Comparison of ENCODE assay signal across 8 cellular contexts in the genomic region with DNA sequence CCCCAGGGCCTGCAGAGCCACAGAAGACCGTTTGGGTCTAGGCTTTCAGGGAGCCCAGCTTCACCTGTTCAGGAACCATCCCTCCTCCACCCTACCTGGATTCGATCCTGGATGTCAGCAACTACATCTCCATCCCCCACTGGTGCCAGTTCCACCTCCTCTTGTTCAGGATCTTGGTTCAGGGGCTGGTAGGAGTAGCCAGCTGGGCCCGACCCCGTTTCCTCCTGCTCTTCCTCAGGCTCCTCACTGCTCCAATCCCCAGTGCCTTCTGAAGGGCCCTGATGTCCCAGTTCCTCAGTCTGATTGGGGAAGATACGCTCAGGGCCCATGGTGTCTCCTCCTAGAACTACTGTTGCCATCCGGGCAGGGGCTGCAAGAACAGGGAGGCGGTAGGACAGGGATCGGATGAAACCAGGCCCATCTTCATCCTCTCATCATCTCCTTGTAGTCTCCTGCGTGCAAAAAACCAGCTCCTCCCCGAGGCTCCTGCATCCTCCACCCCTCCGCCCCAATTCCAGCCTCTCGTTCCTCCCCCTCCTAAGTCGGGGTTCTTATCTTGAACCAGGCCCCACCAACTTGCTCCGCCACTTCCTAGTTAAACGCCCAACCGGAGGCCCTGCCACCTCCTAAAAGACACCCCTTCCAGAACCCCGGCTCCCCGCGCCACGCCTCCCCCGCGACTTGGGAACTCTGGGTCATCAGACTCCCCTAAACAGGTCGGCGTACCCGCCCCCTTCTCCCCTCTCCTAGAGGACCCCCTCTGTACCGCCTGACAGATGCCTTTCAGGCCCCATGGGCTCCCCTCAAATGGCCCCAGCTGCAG. TPM values are rescaled to one million over a fixed set of nuclear protein-coding genes. Genes with fewer than 3 reads are reported as not detected.
DNase-seq lines count a peak whose midpoint lies in the region; ATAC-seq, FAIRE-seq and TF ChIP-seq lines count a peak whose summit lies in the region.

No MANE protein-coding gene starts in this region.

- H3K9me3 ChIP-seq in kidney (ENCODE audit: control insufficient read depth in 1 of 2, low read length in 2 of 2) (no peaks in the 10 kb centered on the region), subcutaneous abdominal adipose tissue (ENCODE audit: control insufficient read depth in 5 of 5, low read length in 5 of 5) (no peaks in the 10 kb centered on the region)

- in situ Hi-C loops in astrocyte of the cerebellum (cut with HindIII; ENCODE audit: low sequenced_read_pairs), result no loop called here

- H3K4me1 ChIP-seq in kidney (ENCODE audit: control insufficient read depth in 1 of 2, insufficient read depth in 1 of 2, low read depth in 1 of 2, low read length in 2 of 2) (peaks cover 18 to 22% of the 10 kb centered on the region in 2 donors), subcutaneous abdominal adipose tissue (ENCODE audit: control insufficient read depth in 5 of 5, insufficient read depth in 5 of 5, low read length in 5 of 5) (peaks cover 16 to 45% (median 42%) of the 10 kb centered on the region in 5 donors)

- intact Hi-C loops in kidney (cut with DNase I), result no loop called here

- H3K4me3 ChIP-seq in AG10803 (ENCODE audit: low read length) (peak overlapping the region; percentile 77), astrocyte of the cerebellum (ENCODE audit: low read depth, low read length) (peak overlapping the region; percentile 78), kidney (ENCODE audit: low read length in 2 of 2) (peak overlapping the region; percentile 50 to 71), subcutaneous abdominal adipose tissue (ENCODE audit: low read depth in 1 of 5, low read length in 5 of 5) (peak overlapping the region; percentile 78 to 96 (median 85))

- ATAC-seq in GM19324 (IDR thresholded peaks at IDR 0.05; ENCODE audit: low FRiP score, unreplicated experiment), result peak; percentile 2

- H3K36me3 ChIP-seq in kidney (ENCODE audit: control insufficient read depth in 1 of 2, insufficient read depth in 2 of 2, low read length in 2 of 2) (peaks cover 17 to 26% of the 10 kb centered on the region in 2 donors), subcutaneous abdominal adipose tissue (ENCODE audit: control insufficient read depth in 5 of 5, insufficient read depth in 5 of 5, low read length in 5 of 5) (peaks cover 0 to 54% (median 51%) of the 10 kb centered on the region in 5 donors)

- DNase-seq in AG10803 (ENCODE audit: low read depth) (peak; percentile 36), Kasumi-1 (lab: John Stamatoyannopoulos, UW) (peak; percentile 63 to 71), astrocyte of the cerebellum (ENCODE audit: low read depth) (no peak), kidney (no peak), NCI-H2029 treated with DMSO at 0.1 percent for 48 hours (lab: John Stamatoyannopoulos, UW) (no peak), 8988T (no peak)

- FAIRE-seq in kidney (lab: Jason Lieb, UNC), result no peak

- H3K9ac ChIP-seq in kidney (ENCODE audit: low read length in 2 of 2) (peak overlapping the region; percentile 78 to 83), subcutaneous abdominal adipose tissue (ENCODE audit: low read length in 5 of 5) (peak overlapping the region; percentile 69 to 87 (median 84))

- peak overlapping the region in 1 of 2 donors; percentile 43 for H3K27ac ChIP-seq in kidney (ENCODE audit: low read depth in 2 of 2, low read length in 2 of 2)
- peak overlapping the region; percentile 65 for H3K27ac ChIP-seq in subcutaneous abdominal adipose tissue (ENCODE audit: low read depth, low read length)

- H3K27me3 ChIP-seq in subcutaneous abdominal adipose tissue (ENCODE audit: control insufficient read depth in 5 of 5, insufficient read depth in 4 of 5, low read length in 5 of 5), result no peaks in the 10 kb centered on the region

- TF ChIP-seq CTCF in AG10803 (conservative IDR thresholded peaks at IDR 0.05; ENCODE audit: low read length) (no peak), astrocyte of the cerebellum (IDR thresholded peaks at IDR 0.05; ENCODE audit: low read depth, low read length, missing control alignments) (no peak), kidney (IDR thresholded peaks at IDR 0.05; ENCODE audit: borderline replicate concordance, extremely low read depth, insufficient read depth) (no peak)

RNA-seq across cellular contexts. Expression of gene MEA1, which starts 0.5 kb away (rescaled TPM):
- total RNA-seq in kidney, result 53.2 TPM
- polyA plus RNA-seq in kidney (ENCODE audit: insufficient read depth, low read depth, low replicate concordance), result 149 TPM

RNA-seq across cellular contexts. Expression of gene KLHDC3, which starts 0.8 kb away (rescaled TPM):
- total RNA-seq in kidney, result 52.6 TPM
- polyA plus RNA-seq in kidney (ENCODE audit: insufficient read depth, low read depth, low replicate concordance), result 90.0 TPM

RNA-seq across cellular contexts. Expression of gene RRP36, which starts 8.2 kb away (rescaled TPM):
- 49.2 TPM for total RNA-seq in kidney
- polyA plus RNA-seq in kidney (ENCODE audit: insufficient read depth, low read depth, low replicate concordance), result 55.2 TPM

RNA-seq across cellular contexts. Expression of gene PPP2R5D, which starts 28.9 kb away (rescaled TPM):
- total RNA-seq in kidney, result 22.6 TPM
- polyA plus RNA-seq in kidney (ENCODE audit: insufficient read depth, low read depth, low replicate concordance), result 21.8 TPM

RNA-seq across cellular contexts. Expression of gene PEX6, which starts 34.2 kb away (rescaled TPM):
- total RNA-seq in kidney, result 22.6 TPM
- 18.0 TPM for polyA plus RNA-seq in kidney (ENCODE audit: insufficient read depth, low read depth, low replicate concordance)

Comparison
In these comparisons a context has a peak if more than half of its experiments do, and no peak if none do; other contexts are left out.
1. DNase-seq: peak in AG10803 (single experiment) and Kasumi-1 (2 of 2); none in astrocyte of the cerebellum (single experiment), kidney (single experiment), NCI-H2029 treated with DMSO at 0.1 percent for 48 hours (single experiment) and 8988T (single experiment).
2. Peak in every context shown above with its lines, with median percentiles within 50 percentile points of each other: H3K4me3 ChIP-seq.